In the genomic region with DNA sequence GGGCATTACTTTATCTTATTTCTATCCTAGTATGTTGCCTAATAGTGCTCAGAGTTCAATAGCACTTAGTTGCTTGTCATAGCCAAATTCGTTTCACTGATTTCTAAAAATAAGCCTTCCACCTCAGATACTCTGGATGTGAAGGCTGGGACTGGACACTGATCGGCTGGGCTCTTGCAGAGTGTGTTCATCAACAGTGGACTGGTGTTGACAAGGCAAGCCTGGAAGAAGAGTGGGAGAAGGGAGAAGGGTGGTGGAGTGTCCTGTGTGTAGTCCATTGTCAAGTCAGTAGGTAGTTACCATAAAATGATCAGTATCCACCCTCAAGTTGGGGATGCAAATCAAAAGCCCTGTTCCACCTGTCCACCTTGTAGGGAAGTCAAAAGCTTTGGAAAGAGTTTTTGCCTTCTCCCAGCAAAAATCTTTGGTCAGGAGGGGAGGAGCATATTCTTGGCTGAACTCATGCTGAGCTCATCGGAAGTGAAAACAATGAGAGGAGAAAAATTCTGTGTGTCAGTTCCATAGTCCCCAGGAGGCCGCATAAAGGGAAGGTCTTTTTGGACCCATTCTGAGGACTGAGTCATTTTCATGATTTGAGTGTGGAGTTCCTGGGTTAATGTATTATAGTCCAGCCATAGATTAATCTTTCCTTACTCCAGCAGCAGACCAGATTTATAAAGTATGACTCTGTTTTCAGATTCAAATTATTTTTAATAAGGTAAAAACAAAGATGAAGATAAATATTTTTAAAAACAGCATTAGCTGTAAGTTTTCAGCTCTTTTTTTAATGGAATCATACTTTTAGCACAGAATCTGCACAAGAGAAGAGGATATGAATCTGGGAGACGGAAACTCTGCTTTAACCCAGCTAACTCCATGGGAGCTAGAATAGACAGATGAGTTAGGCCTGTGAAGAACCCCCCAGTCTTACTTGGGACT, we compare ENCODE assay signal across 8 cellular contexts.
DNase-seq lines count a peak whose midpoint lies in the region; ATAC-seq and TF ChIP-seq lines count a peak whose summit lies in the region.

No MANE protein-coding gene starts in this region.

- H3K27ac ChIP-seq in HEK293 (ENCODE audit: extremely low read depth, low read depth, low read length), result no peak overlapping the region

- POLR2A ChIA-PET in HEK293 (lab: Yijun Ruan, JAX), result interaction anchor here (0.6 to 2.1 kb wide), 2 partner anchors 17 to 20 kb away, joined by 3 to 10 read pairs; no protein-coding TSS in a partner anchor

- ATAC-seq in GM19397 (IDR thresholded peaks at IDR 0.05; ENCODE audit: unreplicated experiment), result no peak

- no peaks in the 10 kb centered on the region for H3K9me3 ChIP-seq in HEK293 (ENCODE audit: control insufficient read depth, insufficient read depth, low read depth, low read length)

- no peak for TF ChIP-seq CTCF in HEK293 (tag by site-specific recombination; IDR thresholded peaks at IDR 0.05)
- no peak for TF ChIP-seq CTCF in fibroblast of villous mesenchyme (IDR thresholded peaks at IDR 0.05; ENCODE audit: insufficient read depth, low read depth, low read length)

- peak; percentile 62 to 80 for DNase-seq in SW 1271 (lab: John Stamatoyannopoulos, UW)
- peak; percentile 72 for DNase-seq in fibroblast of villous mesenchyme (ENCODE audit: low read depth)
- DNase-seq in non-pigmented ciliary epithelial cell (ENCODE audit: low read depth), result peak; percentile 73
- DNase-seq in NCI-H1105 (lab: John Stamatoyannopoulos, UW), result no peak
- DNase-seq in middle frontal gyrus (ENCODE audit: extremely low spot score, low spot score), result no peak
- DNase-seq in NCI-H1694 (lab: John Stamatoyannopoulos, UW), result no peak

- CTCF ChIA-PET in HEK293 (lab: Yijun Ruan, JAX), result interaction anchor here (0.6 to 3.6 kb wide), 5 partner anchors 14 to 293 kb away, joined by 3 to 28 read pairs (median 4); no protein-coding TSS in a partner anchor

- peaks cover 9 to 33% of the 10 kb centered on the region in 2 experiments; a peak in 2 of 3 replicates for H3K36me3 ChIP-seq in HEK293 (ENCODE audit: control insufficient read depth in 2 of 2, insufficient read depth in 1 of 2, low read length in 2 of 2)

- H3K4me1 ChIP-seq in HEK293 (ENCODE audit: control insufficient read depth, insufficient read depth, low read length), result peaks cover 6% of the 10 kb centered on the region; the same call in 1 of the 2 replicates

- no peak overlapping the region for H3K4me3 ChIP-seq in HEK293 (ENCODE audit: low read depth, low read length)
- no peak overlapping the region for H3K4me3 ChIP-seq in fibroblast of villous mesenchyme (ENCODE audit: low read depth, low read length)

TF ChIP-seq in HEK293, 187 proteins besides CTCF, POLR2A, EP300 and RAD21 (continues in another document):
- 0 out of 2 replicates have a peak, but pooled peaks have one; percentile 35 for TF ChIP-seq ZXDB (tag by site-specific recombination; IDR thresholded peaks at IDR 0.05)
- TF ChIP-seq SCRT1 (tag by site-specific recombination; IDR thresholded peaks at IDR 0.05; ENCODE audit: borderline replicate concordance), result no peak
- no peak for TF ChIP-seq ZNF658 (tag by site-specific recombination; IDR thresholded peaks at IDR 0.05)
- peak; percentile 100 for TF ChIP-seq ZSCAN30 (tag by site-specific recombination; IDR thresholded peaks at IDR 0.05)
- TF ChIP-seq, protein P1, sequence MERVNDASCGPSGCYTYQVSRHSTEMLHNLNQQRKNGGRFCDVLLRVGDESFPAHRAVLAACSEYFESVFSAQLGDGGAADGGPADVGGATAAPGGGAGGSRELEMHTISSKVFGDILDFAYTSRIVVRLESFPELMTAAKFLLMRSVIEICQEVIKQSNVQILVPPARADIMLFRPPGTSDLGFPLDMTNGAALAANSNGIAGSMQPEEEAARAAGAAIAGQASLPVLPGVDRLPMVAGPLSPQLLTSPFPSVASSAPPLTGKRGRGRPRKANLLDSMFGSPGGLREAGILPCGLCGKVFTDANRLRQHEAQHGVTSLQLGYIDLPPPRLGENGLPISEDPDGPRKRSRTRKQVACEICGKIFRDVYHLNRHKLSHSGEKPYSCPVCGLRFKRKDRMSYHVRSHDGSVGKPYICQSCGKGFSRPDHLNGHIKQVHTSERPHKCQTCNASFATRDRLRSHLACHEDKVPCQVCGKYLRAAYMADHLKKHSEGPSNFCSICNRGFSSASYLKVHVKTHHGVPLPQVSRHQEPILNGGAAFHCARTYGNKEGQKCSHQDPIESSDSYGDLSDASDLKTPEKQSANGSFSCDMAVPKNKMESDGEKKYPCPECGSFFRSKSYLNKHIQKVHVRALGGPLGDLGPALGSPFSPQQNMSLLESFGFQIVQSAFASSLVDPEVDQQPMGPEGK (tag by site-specific recombination; IDR thresholded peaks at IDR 0.05), result no peak
- peak; percentile 98 for TF ChIP-seq ZBTB11 (tag by site-specific recombination; conservative IDR thresholded peaks at IDR 0.05; ENCODE audit: low read depth)
- TF ChIP-seq, protein P2, sequence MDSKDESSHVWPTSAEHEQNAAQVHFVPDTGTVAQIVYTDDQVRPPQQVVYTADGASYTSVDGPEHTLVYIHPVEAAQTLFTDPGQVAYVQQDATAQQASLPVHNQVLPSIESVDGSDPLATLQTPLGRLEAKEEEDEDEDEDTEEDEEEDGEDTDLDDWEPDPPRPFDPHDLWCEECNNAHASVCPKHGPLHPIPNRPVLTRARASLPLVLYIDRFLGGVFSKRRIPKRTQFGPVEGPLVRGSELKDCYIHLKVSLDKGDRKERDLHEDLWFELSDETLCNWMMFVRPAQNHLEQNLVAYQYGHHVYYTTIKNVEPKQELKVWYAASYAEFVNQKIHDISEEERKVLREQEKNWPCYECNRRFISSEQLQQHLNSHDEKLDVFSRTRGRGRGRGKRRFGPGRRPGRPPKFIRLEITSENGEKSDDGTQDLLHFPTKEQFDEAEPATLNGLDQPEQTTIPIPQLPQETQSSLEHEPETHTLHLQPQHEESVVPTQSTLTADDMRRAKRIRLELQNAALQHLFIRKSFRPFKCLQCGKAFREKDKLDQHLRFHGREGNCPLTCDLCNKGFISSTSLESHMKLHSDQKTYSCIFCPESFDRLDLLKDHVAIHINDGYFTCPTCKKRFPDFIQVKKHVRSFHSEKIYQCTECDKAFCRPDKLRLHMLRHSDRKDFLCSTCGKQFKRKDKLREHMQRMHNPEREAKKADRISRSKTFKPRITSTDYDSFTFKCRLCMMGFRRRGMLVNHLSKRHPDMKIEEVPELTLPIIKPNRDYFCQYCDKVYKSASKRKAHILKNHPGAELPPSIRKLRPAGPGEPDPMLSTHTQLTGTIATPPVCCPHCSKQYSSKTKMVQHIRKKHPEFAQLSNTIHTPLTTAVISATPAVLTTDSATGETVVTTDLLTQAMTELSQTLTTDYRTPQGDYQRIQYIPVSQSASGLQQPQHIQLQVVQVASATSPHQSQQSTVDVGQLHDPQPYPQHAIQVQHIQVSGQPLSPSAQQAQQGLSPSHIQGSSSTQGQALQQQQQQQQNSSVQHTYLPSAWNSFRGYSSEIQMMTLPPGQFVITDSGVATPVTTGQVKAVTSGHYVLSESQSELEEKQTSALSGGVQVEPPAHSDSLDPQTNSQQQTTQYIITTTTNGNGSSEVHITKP (tag by site-specific recombination; IDR thresholded peaks at IDR 0.05), result peak; percentile 62; the same call in 1 of the 2 replicates
- TF ChIP-seq INSM2 (tag by site-specific recombination; IDR thresholded peaks at IDR 0.05), result no peak
- TF ChIP-seq ZBTB1 (tag by site-specific recombination; IDR thresholded peaks at IDR 0.05), result no peak
- TF ChIP-seq FEZF1 (tag by site-specific recombination; IDR thresholded peaks at IDR 0.05), result no peak
- TF ChIP-seq BCL11A (tag by site-specific recombination; IDR thresholded peaks at IDR 0.05; ENCODE audit: low read depth), result no peak
- no peak for TF ChIP-seq KLF8 (tag by site-specific recombination; IDR thresholded peaks at IDR 0.05)
- TF ChIP-seq YY2 (tag by site-specific recombination; IDR thresholded peaks at IDR 0.05), result no peak
- TF ChIP-seq ZNF248 (tag by site-specific recombination; IDR thresholded peaks at IDR 0.05), result no peak
- no peak for TF ChIP-seq ZBTB8A (tag by site-specific recombination; IDR thresholded peaks at IDR 0.05)
- peak; percentile 85 for TF ChIP-seq ZNF629 (tag by site-specific recombination; IDR thresholded peaks at IDR 0.05)

Comparison
In these comparisons a context has a peak if more than half of its experiments do, and no peak if none do; other contexts are left out.
1. DNase-seq: peak in SW 1271 (2 of 2), fibroblast of villous mesenchyme (single experiment) and non-pigmented ciliary epithelial cell (single experiment); none in NCI-H1105 (single experiment), middle frontal gyrus (single experiment) and NCI-H1694 (single experiment).